In the genomic region with DNA sequence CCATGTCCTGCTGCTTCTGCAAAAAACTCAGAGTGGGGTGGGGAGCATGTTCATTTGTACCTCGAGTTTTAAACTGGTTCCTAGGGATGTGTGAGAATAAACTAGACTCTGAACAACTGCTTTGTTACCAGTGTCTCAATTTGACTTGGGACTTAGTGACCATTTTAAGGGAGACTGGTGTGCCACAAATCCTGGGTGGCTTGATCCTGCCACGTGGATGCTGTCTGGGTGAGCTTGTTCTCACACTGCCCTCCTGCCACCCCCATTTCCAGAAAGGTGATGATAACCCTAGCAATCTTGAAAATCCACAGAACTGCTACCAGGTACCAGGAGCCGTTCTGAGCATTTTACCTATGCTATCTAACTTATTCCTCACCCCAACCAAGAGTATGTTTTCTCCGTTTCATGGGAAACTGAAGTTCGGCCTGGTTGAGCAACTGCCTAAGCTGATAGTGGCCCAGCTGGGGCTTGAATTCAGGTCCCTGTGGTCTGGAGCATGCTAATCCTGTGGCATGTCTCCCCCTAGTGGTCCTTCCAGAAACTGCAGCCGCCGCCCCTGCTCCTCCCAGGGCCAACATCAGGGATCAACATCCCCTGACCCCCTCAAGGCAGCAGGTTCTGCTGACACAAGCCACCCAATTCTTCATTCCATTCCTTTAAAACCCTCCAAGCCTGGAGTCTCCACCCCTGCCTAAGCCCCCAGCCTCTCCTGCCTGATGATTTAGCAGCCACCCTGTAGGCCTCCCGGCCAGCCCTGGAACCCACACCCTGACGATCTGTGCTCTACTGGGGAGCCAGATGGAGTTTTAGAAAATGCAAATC, we compare ENCODE assay signal across 9 cellular contexts. TPM values are rescaled to one million over a fixed set of nuclear protein-coding genes. Genes with fewer than 3 reads are reported as not detected.
DNase-seq lines count a peak whose midpoint lies in the region; ATAC-seq and TF ChIP-seq lines count a peak whose summit lies in the region.
"Had no signal": no experiment of that assay in that cellular context is flagged by ENCODE, and none has a peak within 500 bp of the region (broad histone marks: within the 10 kb centered on the region; RNA-seq: fewer than 3 reads in every experiment).

No MANE protein-coding gene starts in this region.

- peak; percentile 63 for ATAC-seq in HG02678 (IDR thresholded peaks at IDR 0.05; ENCODE audit: unreplicated experiment)
- peak; percentile 51 for ATAC-seq in effector memory CD8-positive, alpha-beta T cell (replicated peaks)

- peaks cover 51% of the 10 kb centered on the region for H3K4me1 Mint-ChIP-seq in activated CD4-positive, alpha-beta memory T cell treated with anti-CD3 and anti-CD28 coated beads, Interleukin-2, amount 10 ng/mL, durations not matched to agents 7 days and 5 days
- peaks cover 24 to 44% of the 10 kb centered on the region in 2 donors for H3K4me1 Mint-ChIP-seq in effector memory CD8-positive, alpha-beta T cell (ENCODE audit: low read depth in 2 of 2)
- H3K4me1 Mint-ChIP-seq in mesothelial cell of epicardium, result peaks cover 2% of the 10 kb centered on the region

- peak; percentile 94 for TF ChIP-seq CTCF in mesothelial cell of epicardium (IDR thresholded peaks at IDR 0.05; ENCODE audit: unreplicated experiment)

- H3K36me3 Mint-ChIP-seq in activated CD4-positive, alpha-beta memory T cell treated with anti-CD3 and anti-CD28 coated beads, Interleukin-2, amount 10 ng/mL, durations not matched to agents 7 days and 5 days (ENCODE audit: low read depth), result no peaks in the 10 kb centered on the region
- H3K36me3 Mint-ChIP-seq in effector memory CD8-positive, alpha-beta T cell (ENCODE audit: insufficient read depth), result peaks cover 5% of the 10 kb centered on the region
- no peaks in the 10 kb centered on the region for H3K36me3 Mint-ChIP-seq in mesothelial cell of epicardium

- no peak overlapping the region for H3K4me3 Mint-ChIP-seq in activated CD4-positive, alpha-beta memory T cell treated with anti-CD3 and anti-CD28 coated beads, Interleukin-2, amount 10 ng/mL, durations not matched to agents 7 days and 5 days
- H3K4me3 Mint-ChIP-seq in effector memory CD8-positive, alpha-beta T cell, result no peak overlapping the region
- no peak overlapping the region for H3K4me3 Mint-ChIP-seq in mesothelial cell of epicardium

- H3K9me3 Mint-ChIP-seq in activated CD4-positive, alpha-beta memory T cell treated with anti-CD3 and anti-CD28 coated beads, Interleukin-2, amount 10 ng/mL, durations not matched to agents 7 days and 5 days, result no peaks in the 10 kb centered on the region
- H3K9me3 Mint-ChIP-seq in effector memory CD8-positive, alpha-beta T cell, result no peaks in the 10 kb centered on the region
- H3K9me3 Mint-ChIP-seq in mesothelial cell of epicardium, result no peaks in the 10 kb centered on the region

- POLR2A ChIA-PET in activated CD4-positive, alpha-beta memory T cell treated with anti-CD3 and anti-CD28 coated beads, Interleukin-2, amount 10 ng/mL, durations not matched to agents 7 days and 5 days (lab: Charles Lee), result interaction anchor here (1.7 to 2.0 kb wide), 2 partner anchors 43 to 62 kb away, joined by 5 to 7 read pairs; no protein-coding TSS in a partner anchor

- DNase-seq in NCI-H2171 treated with DMSO at 0.1 percent for 48 hours (lab: John Stamatoyannopoulos, UW) (peak; percentile 27), NCI-H2171 (lab: John Stamatoyannopoulos, UW) (no peak), NCI-H774 (lab: John Stamatoyannopoulos, UW) (peak; percentile 26), mesothelial cell of epicardium (ENCODE audit: low spot score in 2 of 2, unreplicated experiment in 2 of 2) (peak; percentile 1 to 82)
- peak; percentile 82 for DNase-seq in activated CD4-positive, alpha-beta memory T cell treated with anti-CD3 and anti-CD28 coated beads, Interleukin-2, amount 10 ng/mL, durations not matched to agents 7 days and 5 days
- peak; percentile 77 to 81 (median 79) for DNase-seq in effector memory CD8-positive, alpha-beta T cell
- peak; percentile 97 for DNase-seq in stimulated activated CD8-positive, alpha-beta memory T cell treated with anti-CD3 and anti-CD28 coated beads, Interleukin-4, amount 100 ng/mL, for 48 hours

- CTCF ChIA-PET in activated CD4-positive, alpha-beta memory T cell treated with anti-CD3 and anti-CD28 coated beads, Interleukin-2, amount 10 ng/mL, durations not matched to agents 7 days and 5 days (lab: Charles Lee), result interaction anchor here (0.5 to 5.7 kb wide), 47 partner anchors 8 to 689 kb away, joined by 3 to 79 read pairs (median 4); a partner anchor contains a TSS

- H3K27me3 Mint-ChIP-seq in activated CD4-positive, alpha-beta memory T cell treated with anti-CD3 and anti-CD28 coated beads, Interleukin-2, amount 10 ng/mL, durations not matched to agents 7 days and 5 days, result no peaks in the 10 kb centered on the region
- no peaks in the 10 kb centered on the region for H3K27me3 Mint-ChIP-seq in effector memory CD8-positive, alpha-beta T cell
- H3K27me3 Mint-ChIP-seq in mesothelial cell of epicardium (ENCODE audit: low read depth), result no peaks in the 10 kb centered on the region

- peak overlapping the region; percentile 61 for H3K27ac Mint-ChIP-seq in activated CD4-positive, alpha-beta memory T cell treated with anti-CD3 and anti-CD28 coated beads, Interleukin-2, amount 10 ng/mL, durations not matched to agents 7 days and 5 days
- peak overlapping the region in 1 of 2 donors; percentile 26 for H3K27ac Mint-ChIP-seq in effector memory CD8-positive, alpha-beta T cell
- H3K27ac Mint-ChIP-seq in mesothelial cell of epicardium, result no peak overlapping the region

RNA-seq across cellular contexts. Expression of a gene that starts 2.8 kb away (rescaled TPM):
- 1 to 10 TPM; 1.4 to 1.6 TPM for total RNA-seq in activated CD4-positive, alpha-beta memory T cell treated with anti-CD3 and anti-CD28 coated beads, Interleukin-2, amount 10 ng/mL, durations not matched to agents 7 days and 5 days
- not detected in 3 replicates for total RNA-seq in mesothelial cell of epicardium
- total RNA-seq: urinary bladder had no signal

RNA-seq across cellular contexts. Expression of a gene that starts 10.3 kb away (rescaled TPM):
- 10 to 100 TPM; 30.8 to 32.7 TPM for total RNA-seq in activated CD4-positive, alpha-beta memory T cell treated with anti-CD3 and anti-CD28 coated beads, Interleukin-2, amount 10 ng/mL, durations not matched to agents 7 days and 5 days
- total RNA-seq in mesothelial cell of epicardium, result not detected in 3 replicates
- total RNA-seq: urinary bladder had no signal

RNA-seq across cellular contexts. Expression of a gene that starts 51.8 kb away (rescaled TPM):
- 10 to 100 TPM; 10.6 to 11.5 TPM for total RNA-seq in activated CD4-positive, alpha-beta memory T cell treated with anti-CD3 and anti-CD28 coated beads, Interleukin-2, amount 10 ng/mL, durations not matched to agents 7 days and 5 days
- not detected in 3 replicates for total RNA-seq in mesothelial cell of epicardium

Comparison
In these comparisons a context has a peak if more than half of its experiments do, and no peak if none do; other contexts are left out.
1. RNA of a gene that starts 10.3 kb away (total RNA-seq): 30.8 to 32.7 TPM in activated CD4-positive, alpha-beta memory T cell treated with anti-CD3 and anti-CD28 coated beads, Interleukin-2, amount 10 ng/mL, durations not matched to agents 7 days and 5 days; not detected in mesothelial cell of epicardium; every median in the first group is over 10 times any median in the second.
2. RNA of a gene that starts 51.8 kb away (total RNA-seq): 10.6 to 11.5 TPM in activated CD4-positive, alpha-beta memory T cell treated with anti-CD3 and anti-CD28 coated beads, Interleukin-2, amount 10 ng/mL, durations not matched to agents 7 days and 5 days; not detected in mesothelial cell of epicardium; every median in the first group is over 10 times any median in the second.